8 cellular contexts compared by ENCODE assay signal in the genomic region with DNA sequence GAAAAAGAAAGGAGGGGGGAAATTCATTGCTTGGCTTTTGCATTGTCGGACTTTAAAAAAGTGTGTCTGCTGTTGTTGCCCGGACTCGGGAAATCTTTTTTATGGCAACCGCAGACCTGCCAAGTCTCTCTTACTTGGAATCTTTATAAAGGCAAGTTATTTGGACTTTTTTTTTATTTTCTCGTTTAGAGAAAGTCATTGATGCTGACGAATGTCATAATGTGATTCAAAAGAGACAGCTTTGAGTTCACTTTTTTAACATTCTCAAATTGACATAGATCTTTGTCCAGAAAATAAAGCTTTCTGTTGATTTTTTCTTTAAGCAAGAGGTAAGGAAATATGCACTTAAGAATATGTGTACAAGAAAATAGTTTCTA. TPM values are rescaled to one million over a fixed set of nuclear protein-coding genes. Genes with fewer than 3 reads are reported as not detected.
DNase-seq lines count a peak whose midpoint lies in the region; ATAC-seq and TF ChIP-seq lines count a peak whose summit lies in the region.

No MANE protein-coding gene starts in this region.

- peaks cover 14% of the 10 kb centered on the region for H3K27me3 ChIP-seq in CD8-positive, alpha-beta T cell (ENCODE audit: insufficient read depth, low read length)
- no peaks in the 10 kb centered on the region for H3K27me3 ChIP-seq in rectal smooth muscle tissue (ENCODE audit: control insufficient read depth, insufficient read depth, low read length)

- H3K4me1 Mint-ChIP-seq in CD8-positive, alpha-beta T cell (ENCODE audit: low read depth), result peaks cover 22% of the 10 kb centered on the region

- no peaks in the 10 kb centered on the region for H3K9me3 Mint-ChIP-seq in CD8-positive, alpha-beta T cell

- POLR2A ChIA-PET in CD8-positive, alpha-beta T cell (lab: Charles Lee), result no interaction called here
- POLR2A ChIA-PET in OCI-LY7 (lab: Charles Lee), result interaction anchor here (0.5 to 1.1 kb wide), 6 partner anchors 9 to 1012 kb away, joined by 3 to 5 read pairs (median 3); no protein-coding TSS in a partner anchor

- H3K27ac ChIP-seq in CD8-positive, alpha-beta T cell (ENCODE audit: low read depth, low read length), result no peak overlapping the region
- no peak overlapping the region for H3K27ac ChIP-seq in OCI-LY7 (ENCODE audit: low read depth, low read length, poor library complexity, severe bottlenecking)
- H3K27ac ChIP-seq in rectal smooth muscle tissue (ENCODE audit: low read depth, low read length), result no peak overlapping the region

- H3K4me2 ChIP-seq in OCI-LY7 (ENCODE audit: low read length), result peak overlapping the region; percentile 49

- H3K27me3 Mint-ChIP-seq in CD8-positive, alpha-beta T cell (ENCODE audit: low read depth), result peaks cover 38% of the 10 kb centered on the region

- H3K9ac ChIP-seq in rectal smooth muscle tissue (ENCODE audit: low read length), result no peak overlapping the region

- ATAC-seq in CD8-positive, alpha-beta T cell, result no peak
- no peak for ATAC-seq in GM21529 (IDR thresholded peaks at IDR 0.05; ENCODE audit: unreplicated experiment)

- no peak for TF ChIP-seq CTCF in CD8-positive, alpha-beta T cell (IDR thresholded peaks at IDR 0.05)
- 0 out of 2 replicates have a peak, but pooled peaks have one; percentile 25 for TF ChIP-seq CTCF in OCI-LY7 (conservative IDR thresholded peaks at IDR 0.05; ENCODE audit: low read length)
- TF ChIP-seq CTCF in fibroblast of villous mesenchyme (IDR thresholded peaks at IDR 0.05; ENCODE audit: insufficient read depth, low read depth, low read length), result no peak

- no peaks in the 10 kb centered on the region for H4K20me1 ChIP-seq in OCI-LY7 (ENCODE audit: insufficient read depth, low read length)

- H3K9me2 ChIP-seq in OCI-LY7 (ENCODE audit: insufficient read depth, low read length), result no peaks in the 10 kb centered on the region

- no TSS peak for BruUV-seq in OCI-LY7 (replicated peaks; lab: Mats Ljungman, UMichigan)

- peaks cover 6% of the 10 kb centered on the region for H3K4me1 ChIP-seq in CD8-positive, alpha-beta T cell (ENCODE audit: insufficient read depth, low read length)
- H3K4me1 ChIP-seq in OCI-LY7 (ENCODE audit: insufficient read depth, low read length, poor library complexity, severe bottlenecking), result peaks cover 19% of the 10 kb centered on the region
- no peaks in the 10 kb centered on the region for H3K4me1 ChIP-seq in rectal smooth muscle tissue (ENCODE audit: control insufficient read depth, insufficient read depth, low read length)

- intact Hi-C loops in CD8-positive, alpha-beta T cell (cut with DNase I, micrococcal nuclease), result no loop called here
- intact Hi-C loops in OCI-LY7 (cut with micrococcal nuclease; ENCODE audit: unreplicated experiment), result loop anchor here (5.0 kb wide), 2 partner anchors 230 to 475 kb away; no protein-coding TSS in a partner anchor

- no peak for DNase-seq in CD8-positive, alpha-beta T cell
- DNase-seq in OCI-LY7 (ENCODE audit: low spot score), result no peak
- DNase-seq in fibroblast of villous mesenchyme (ENCODE audit: low read depth), result no peak
- DNase-seq in GDM1 (lab: John Stamatoyannopoulos, UW), result no peak
- no peak for DNase-seq in NCI-H2227 treated with DMSO at 0.1 percent for 48 hours (lab: John Stamatoyannopoulos, UW)
- no peak for DNase-seq in SHP77 (lab: John Stamatoyannopoulos, UW)

- no peaks in the 10 kb centered on the region for H3K36me3 Mint-ChIP-seq in CD8-positive, alpha-beta T cell

- no peak overlapping the region for H3K27ac Mint-ChIP-seq in CD8-positive, alpha-beta T cell

- CTCF ChIA-PET in CD8-positive, alpha-beta T cell (lab: Charles Lee), result no interaction called here
- CTCF ChIA-PET in OCI-LY7 (lab: Charles Lee; ENCODE audit: unreplicated experiment), result no interaction called here

- no peaks in the 10 kb centered on the region for H3K79me2 ChIP-seq in OCI-LY7 (ENCODE audit: insufficient read depth, low read depth, low read length)

- no peak overlapping the region for H2AFZ ChIP-seq in OCI-LY7 (ENCODE audit: low read length)

- H3K4me3 ChIP-seq in CD8-positive, alpha-beta T cell (ENCODE audit: low read depth, low read length), result no peak overlapping the region
- H3K4me3 ChIP-seq in OCI-LY7 (ENCODE audit: low read depth, low read length, poor library complexity, severe bottlenecking) (peak overlapping the region; percentile 55), fibroblast of villous mesenchyme (ENCODE audit: low read depth, low read length) (peak overlapping the region; percentile 51), rectal smooth muscle tissue (ENCODE audit: low read length) (peak overlapping the region; percentile 41)

- no peaks in the 10 kb centered on the region for H3K9me3 ChIP-seq in CD8-positive, alpha-beta T cell (ENCODE audit: low read length)
- no peaks in the 10 kb centered on the region for H3K9me3 ChIP-seq in OCI-LY7 (ENCODE audit: low read length)

- no peaks in the 10 kb centered on the region for H3K36me3 ChIP-seq in CD8-positive, alpha-beta T cell (ENCODE audit: insufficient read depth, low read length)
- H3K36me3 ChIP-seq in OCI-LY7 (ENCODE audit: insufficient read depth, low read length), result no peaks in the 10 kb centered on the region
- H3K36me3 ChIP-seq in rectal smooth muscle tissue (ENCODE audit: control insufficient read depth, insufficient read depth, low read length), result no peaks in the 10 kb centered on the region

- peak overlapping the region; percentile 49 for H3K4me3 Mint-ChIP-seq in CD8-positive, alpha-beta T cell

RNA-seq across cellular contexts. Expression of a gene that starts 0.7 kb away (rescaled TPM):
- total RNA-seq in CD8-positive, alpha-beta T cell, result not detected
- 0.18 and 0.85 TPM in 2 replicates for total RNA-seq in OCI-LY7 (2014; rRNA removed; shearing (Covaris generic))
- total RNA-seq in OCI-LY7 (2022), result 2.8 and 4.0 TPM in 2 replicates
- total RNA-seq in fibroblast of villous mesenchyme, result 4.7 and 11.3 TPM in 2 replicates
